22 cellular contexts compared by ENCODE assay signal in the genomic region with DNA sequence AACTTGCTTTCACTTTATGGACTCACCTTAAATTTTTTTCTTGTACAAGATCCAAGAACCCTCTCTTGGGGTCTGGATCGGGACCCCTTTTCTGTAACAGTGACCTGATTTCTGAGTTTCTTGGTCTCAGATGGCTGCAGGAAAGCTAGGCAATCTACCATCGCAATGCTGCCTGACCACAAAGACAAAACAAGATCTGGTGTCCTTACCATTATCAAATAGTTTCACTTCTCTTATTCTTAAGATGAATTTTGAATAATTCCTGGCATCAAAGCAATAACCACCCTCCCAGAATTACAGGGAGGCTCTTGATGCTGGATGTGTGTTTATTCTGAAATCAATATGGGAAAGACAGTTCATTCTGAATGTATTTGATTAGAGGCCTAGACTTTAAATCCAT.
"Had no signal": no experiment of that assay in that cellular context is flagged by ENCODE, and none has a peak within 500 bp of the region (broad histone marks: within the 10 kb centered on the region; RNA-seq: fewer than 3 reads in every experiment).

No MANE protein-coding gene starts in this region.

- H3K27me3 ChIP-seq: ovary, right lobe of liver had no signal

- H3K4me1 ChIP-seq: gastrocnemius medialis, right lobe of liver had no signal

- H3K27ac ChIP-seq: coronary artery, gastrocnemius medialis, heart left ventricle, left ventricle myocardium inferior, ovary, right lobe of liver had no signal

- H3K9me3 ChIP-seq: gastrocnemius medialis, heart left ventricle, left ventricle myocardium inferior, ovary, right lobe of liver had no signal

- H3K4me3 Mint-ChIP-seq: activated CD4-positive, alpha-beta T cell treated with anti-CD3 and anti-CD28 coated beads, Interleukin-2, amount 10 ng/mL, durations not matched to agents 7 days and 5 days; activated CD8-positive, alpha-beta T cell treated with anti-CD3 and anti-CD28 coated beads, Interleukin-2, amount 10 ng/mL, durations not matched to agents 7 days and 5 days; activated naive CD4-positive, alpha-beta T cell treated with anti-CD3 and anti-CD28 coated beads, Interleukin-2, amount 10 ng/mL, durations not matched to agents 7 days and 5 days; activated naive CD8-positive, alpha-beta T cell treated with anti-CD3 and anti-CD28 coated beads, Interleukin-2, amount 50 U/mL, for 24 hours; activated T-cell treated with anti-CD3 and anti-CD28 coated beads, Interleukin-2, amount 50 U/mL, for 4 hours; central memory CD8-positive, alpha-beta T cell; neural crest cell; stimulated activated memory B cell treated with anti-CD40 and anti-IgM and Interleukin-4, amounts not matched to agents 10 μg/mL and 1 μg/mL and 100 μg/mL, for 72 hours had no signal

- H3K36me3 ChIP-seq: gastrocnemius medialis, heart left ventricle, left ventricle myocardium inferior, ovary, right lobe of liver had no signal

- H3K27ac Mint-ChIP-seq: activated CD4-positive, alpha-beta T cell treated with anti-CD3 and anti-CD28 coated beads, Interleukin-2, amount 10 ng/mL, durations not matched to agents 7 days and 5 days; activated CD8-positive, alpha-beta T cell treated with anti-CD3 and anti-CD28 coated beads, Interleukin-2, amount 10 ng/mL, durations not matched to agents 7 days and 5 days; activated naive CD4-positive, alpha-beta T cell treated with anti-CD3 and anti-CD28 coated beads, Interleukin-2, amount 10 ng/mL, durations not matched to agents 7 days and 5 days; stimulated activated memory B cell treated with anti-CD40 and anti-IgM and Interleukin-4, amounts not matched to agents 10 μg/mL and 1 μg/mL and 100 μg/mL, for 72 hours had no signal

- H3K36me3 Mint-ChIP-seq: stimulated activated memory B cell treated with anti-CD40 and anti-IgM and Interleukin-4, amounts not matched to agents 10 μg/mL and 1 μg/mL and 100 μg/mL, for 72 hours had no signal

- ATAC-seq: activated CD4-positive, CD25-positive, alpha-beta regulatory T cell treated with anti-CD3 and anti-CD28 coated beads, Interleukin-2, amount 50 U/mL, for 24 hours; activated CD8-positive, alpha-beta T cell treated with anti-CD3 and anti-CD28 coated beads, Interleukin-2, amount 10 ng/mL, durations not matched to agents 7 days and 5 days; activated naive CD8-positive, alpha-beta T cell treated with anti-CD3 and anti-CD28 coated beads, Interleukin-2, amount 50 U/mL, for 24 hours; activated T-cell treated with anti-CD3 and anti-CD28 coated beads, Interleukin-2, amount 50 U/mL, for 4 hours; gastrocnemius medialis; heart left ventricle; right lobe of liver; stimulated activated memory B cell treated with anti-CD40 and anti-IgM and Interleukin-4, amounts not matched to agents 10 μg/mL and 1 μg/mL and 100 μg/mL, for 72 hours had no signal

- H3K4me1 Mint-ChIP-seq: neural crest cell had no signal

- DNase-seq: activated CD4-positive, alpha-beta T cell treated with anti-CD3 and anti-CD28 coated beads, Interleukin-2, amount 10 ng/mL, durations not matched to agents 7 days and 5 days; activated CD8-positive, alpha-beta T cell treated with anti-CD3 and anti-CD28 coated beads, Interleukin-2, amount 10 ng/mL, durations not matched to agents 7 days and 5 days; activated effector memory CD4-positive, alpha-beta T cell treated with Interleukin-2 at 50 U/mL for 16 hours; activated naive CD4-positive, alpha-beta T cell treated with anti-CD3 and anti-CD28 coated beads, Interleukin-2, amount 10 ng/mL, durations not matched to agents 7 days and 5 days; activated naive CD8-positive, alpha-beta T cell treated with anti-CD3 and anti-CD28 coated beads, Interleukin-2, amount 50 U/mL, for 24 hours; activated T-cell treated with anti-CD3 and anti-CD28 coated beads, Interleukin-2, amount 50 U/mL, for 4 hours; aorta; erythroblast; gastrocnemius medialis; heart left ventricle; kidney glomerular epithelial cell; left ventricle myocardium inferior; ovary; right lobe of liver; small intestine; stimulated activated CD4-positive, alpha-beta T cell treated with anti-CD3 and anti-CD28 coated beads, Interleukin-4, amount 100 ng/mL, for 4 hours; T1000 had no signal

- H3K4me3 ChIP-seq: coronary artery, gastrocnemius medialis, heart left ventricle, left ventricle myocardium inferior, ovary, right lobe of liver had no signal

- H3K9me3 Mint-ChIP-seq: neural crest cell had no signal
